ENCODE assay signal across 24 cellular contexts in the genomic region with DNA sequence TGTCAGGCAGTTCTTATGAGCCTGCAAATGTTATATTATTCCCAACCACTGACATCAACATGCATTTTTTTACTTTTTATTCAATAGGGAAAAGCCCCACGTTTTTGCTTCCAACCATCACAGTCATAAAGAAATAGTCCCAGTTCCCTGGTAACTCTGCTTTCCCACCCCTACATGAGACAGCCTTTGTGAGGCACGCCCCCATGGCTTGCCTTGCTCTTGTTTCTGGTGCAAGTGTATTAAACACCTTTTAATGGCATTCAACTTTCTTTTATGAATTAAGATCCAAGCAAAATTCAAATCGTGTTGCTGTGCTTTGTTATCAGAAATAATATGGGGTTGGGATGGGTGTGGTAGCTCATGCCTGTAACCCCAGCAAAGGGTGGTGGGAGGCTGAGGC.
"Had no signal": no experiment of that assay in that cellular context is flagged by ENCODE, and none has a peak within 500 bp of the region (broad histone marks: within the 10 kb centered on the region; RNA-seq: fewer than 3 reads in every experiment).

No MANE protein-coding gene starts in this region.

- ATAC-seq: stimulated activated effector memory CD8-positive, alpha-beta T cell treated with anti-CD3 and anti-CD28 coated beads, Interleukin-12 subunit alpha, Interleukin-12 subunit beta, amount 100 ng/mL, for 72 hours; stimulated activated memory B cell treated with anti-CD40 and anti-IgM and Interleukin-4, amounts not matched to agents 10 μg/mL and 1 μg/mL and 100 μg/mL, for 72 hours; stimulated activated naive B cell treated with anti-CD40 and anti-IgM and Interleukin-4, amounts not matched to agents 10 μg/mL and 1 μg/mL and 100 μg/mL, for 72 hours; stimulated activated naive CD8-positive, alpha-beta T cell treated with anti-CD3 and anti-CD28 coated beads, Interleukin-15, amount 100 ng/mL, for 72 hours; stimulated activated naive CD8-positive, alpha-beta T cell treated with anti-CD3 and anti-CD28 coated beads, Interleukin-15, Interleukin-2, amounts not matched to agents 100 U/mL and 50 U/mL, for 24 hours; upper lobe of right lung had no signal

- H3K4me3 Mint-ChIP-seq: stimulated activated effector memory CD8-positive, alpha-beta T cell treated with anti-CD3 and anti-CD28 coated beads, Interleukin-12 subunit alpha, Interleukin-12 subunit beta, amount 100 ng/mL, for 72 hours; stimulated activated memory B cell treated with anti-CD40 and anti-IgM and Interleukin-4, amounts not matched to agents 10 μg/mL and 1 μg/mL and 100 μg/mL, for 72 hours; stimulated activated naive B cell treated with anti-CD40 and anti-IgM and Interleukin-4, amounts not matched to agents 10 μg/mL and 1 μg/mL and 100 μg/mL, for 72 hours; stimulated activated naive CD8-positive, alpha-beta T cell treated with anti-CD3 and anti-CD28 coated beads, Interleukin-15, amount 100 ng/mL, for 72 hours; stimulated activated naive CD8-positive, alpha-beta T cell treated with anti-CD3 and anti-CD28 coated beads, Interleukin-15, Interleukin-2, amounts not matched to agents 100 ng/mL and 50 ng/mL, for 24 hours; type B pancreatic cell had no signal

- H3K4me1 Mint-ChIP-seq: stimulated activated effector memory CD8-positive, alpha-beta T cell treated with anti-CD3 and anti-CD28 coated beads, Interleukin-12 subunit alpha, Interleukin-12 subunit beta, amount 100 ng/mL, for 72 hours; stimulated activated memory B cell treated with anti-CD40 and anti-IgM and Interleukin-4, amounts not matched to agents 10 μg/mL and 1 μg/mL and 100 μg/mL, for 72 hours; stimulated activated naive B cell treated with anti-CD40 and anti-IgM and Interleukin-4, amounts not matched to agents 10 μg/mL and 1 μg/mL and 100 μg/mL, for 72 hours; stimulated activated naive CD8-positive, alpha-beta T cell treated with anti-CD3 and anti-CD28 coated beads, Interleukin-15, amount 100 ng/mL, for 72 hours had no signal

- H3K27me3 Mint-ChIP-seq: stimulated activated memory B cell treated with anti-CD40 and anti-IgM and Interleukin-4, amounts not matched to agents 10 μg/mL and 1 μg/mL and 100 μg/mL, for 72 hours; stimulated activated naive B cell treated with anti-CD40 and anti-IgM and Interleukin-4, amounts not matched to agents 10 μg/mL and 1 μg/mL and 100 μg/mL, for 72 hours; stimulated activated naive CD8-positive, alpha-beta T cell treated with anti-CD3 and anti-CD28 coated beads, Interleukin-15, amount 100 ng/mL, for 72 hours; stimulated activated naive CD8-positive, alpha-beta T cell treated with anti-CD3 and anti-CD28 coated beads, Interleukin-15, Interleukin-2, amounts not matched to agents 100 ng/mL and 50 ng/mL, for 24 hours; type B pancreatic cell had no signal

- DNase-seq: stimulated activated CD4-positive, alpha-beta T cell treated with anti-CD3 and anti-CD28 coated beads, Interleukin-2, amount 100 ng/mL, for 48 hours; stimulated activated CD4-positive, alpha-beta T cell treated with anti-CD3 and anti-CD28 coated beads, Interleukin-4, amount 100 ng/mL, for 1 hour; stimulated activated CD4-positive, alpha-beta T cell treated with anti-CD3 and anti-CD28 coated beads, Interleukin-4, amount 100 ng/mL, for 24 hours; stimulated activated CD4-positive, alpha-beta T cell treated with anti-CD3 and anti-CD28 coated beads, Interleukin-4, amount 100 ng/mL, for 4 hours; stimulated activated CD8-positive, alpha-beta memory T cell treated with anti-CD3 and anti-CD28 coated beads, Interleukin-4, amount 100 ng/mL, for 48 hours; stimulated activated naive B cell treated with anti-CD40 and anti-IgM and Interleukin-4, amounts not matched to agents 10 μg/mL and 1 μg/mL and 100 μg/mL, for 72 hours; stimulated activated naive CD4-positive, alpha-beta T cell; stimulated activated naive CD4-positive, alpha-beta T cell treated with Interleukin-2 at 50 U/mL for 16 hours; stimulated activated naive CD8-positive, alpha-beta T cell treated with anti-CD3 and anti-CD28 coated beads, Interleukin-15, amount 100 ng/mL, for 72 hours; stimulated activated naive CD8-positive, alpha-beta T cell treated with anti-CD3 and anti-CD28 coated beads, Interleukin-15, Interleukin-2, amounts not matched to agents 100 U/mL and 50 U/mL, for 24 hours; stomach; substantia nigra; testis; thyroid gland; tibial artery; transverse colon; trophoblast cell; upper lobe of left lung; upper lobe of right lung; uterus had no signal

- H3K36me3 Mint-ChIP-seq: stimulated activated effector memory CD8-positive, alpha-beta T cell treated with anti-CD3 and anti-CD28 coated beads, Interleukin-12 subunit alpha, Interleukin-12 subunit beta, amount 100 ng/mL, for 72 hours had no signal

- H3K27ac Mint-ChIP-seq: stimulated activated effector memory CD8-positive, alpha-beta T cell treated with anti-CD3 and anti-CD28 coated beads, Interleukin-12 subunit alpha, Interleukin-12 subunit beta, amount 100 ng/mL, for 72 hours; stimulated activated memory B cell treated with anti-CD40 and anti-IgM and Interleukin-4, amounts not matched to agents 10 μg/mL and 1 μg/mL and 100 μg/mL, for 72 hours; stimulated activated naive B cell treated with anti-CD40 and anti-IgM and Interleukin-4, amounts not matched to agents 10 μg/mL and 1 μg/mL and 100 μg/mL, for 72 hours; stimulated activated naive CD8-positive, alpha-beta T cell treated with anti-CD3 and anti-CD28 coated beads, Interleukin-15, amount 100 ng/mL, for 72 hours; stimulated activated naive CD8-positive, alpha-beta T cell treated with anti-CD3 and anti-CD28 coated beads, Interleukin-15, Interleukin-2, amounts not matched to agents 100 ng/mL and 50 ng/mL, for 24 hours; type B pancreatic cell had no signal
